In genomic region chr12:103957865-103958388, GRCh38 we compare ENCODE assay signal across 8 cellular contexts. TPM values are rescaled to one million over a fixed set of nuclear protein-coding genes. Genes with fewer than 3 reads are reported as not detected.
DNase-seq lines count a peak whose midpoint lies in the region; ATAC-seq, FAIRE-seq and TF ChIP-seq lines count a peak whose summit lies in the region.

No MANE protein-coding gene starts in this region.

- H3K27me3 ChIP-seq in IMR-90 (ENCODE audit: control insufficient read depth, insufficient read depth, low read length) = no peaks in the 10 kb centered on the region
- no peaks in the 10 kb centered on the region for H3K27me3 ChIP-seq in breast epithelium

- H2AK5ac ChIP-seq in IMR-90 (ENCODE audit: low read depth, low read length) = no peak overlapping the region

- ATAC-seq in A549 (no peak), IMR-90 (ENCODE audit: low read depth) (no peak), natural killer cell (no peak), GM21381 (IDR thresholded peaks at IDR 0.05; ENCODE audit: unreplicated experiment) (no peak), HG02852 (IDR thresholded peaks at IDR 0.05; ENCODE audit: unreplicated experiment) (no peak), GM21423 (IDR thresholded peaks at IDR 0.05; ENCODE audit: unreplicated experiment) (no peak)

- TF ChIP-seq RAD21 in A549 (conservative IDR thresholded peaks at IDR 0.05 in 1 of 2, IDR thresholded peaks at IDR 0.05 in 1 of 2) (no peak), IMR-90 (IDR thresholded peaks at IDR 0.05; ENCODE audit: low read length) (no peak)

- H3K27ac ChIP-seq in A549 (peak overlapping the region; percentile 92 to 95), IMR-90 (ENCODE audit: insufficient read depth, low read length) (peak overlapping the region; percentile 79), breast epithelium (peak overlapping the region; percentile 93 to 95)

- peaks cover 21 to 57% of the 10 kb centered on the region in 2 experiments; a peak in 3 of 4 replicates for H3K79me1 ChIP-seq in IMR-90 (ENCODE audit: low read depth in 1 of 2, low read length in 2 of 2)

- H3K23ac ChIP-seq in IMR-90 (ENCODE audit: low read depth, low read length) = no peak overlapping the region

- WGBS in A549 (ENCODE audit: missing lambda C conversion rate) = 83% methylated on average over 7 of the region's 7 CpGs
- no CpG with 5 or more reads among the region's 7 CpGs for WGBS in IMR-90 (ENCODE audit: extremely low coverage in 2 of 2, insufficient read length in 1 of 2), 2 experiments

- no peak overlapping the region for H2AK9ac ChIP-seq in IMR-90 (replicated peaks; ENCODE audit: low read depth, low read length, poor library complexity)

- H4K20me1 ChIP-seq in IMR-90 (ENCODE audit: insufficient read depth, low read length) = no peaks in the 10 kb centered on the region; the same call in 1 of the 2 replicates

- H3K4me1 Mint-ChIP-seq in natural killer cell = peaks cover 31 to 37% of the 10 kb centered on the region in 2 donors

- no peaks in the 10 kb centered on the region for H3K9me3 ChIP-seq in A549
- no peaks in the 10 kb centered on the region for H3K9me3 ChIP-seq in IMR-90 (ENCODE audit: control insufficient read depth, insufficient read depth, low read length)
- no peaks in the 10 kb centered on the region for H3K9me3 ChIP-seq in breast epithelium

- no peak for TF ChIP-seq POLR2A in A549 (IDR thresholded peaks at IDR 0.05; ENCODE audit: low read length)
- TF ChIP-seq POLR2A in IMR-90 (IDR thresholded peaks at IDR 0.05; ENCODE audit: low read depth, low read length) = no peak
- no peak for TF ChIP-seq POLR2A in breast epithelium (IDR thresholded peaks at IDR 0.05)

- DNase-seq in A549 (ENCODE audit: low read depth in 1 of 2, low spot score in 1 of 2) = no peak
- DNase-seq in IMR-90 = no peak
- no peak for DNase-seq in breast epithelium (ENCODE audit: low spot score in 2 of 2)
- DNase-seq in natural killer cell = no peak
- DNase-seq in NCI-H2081 (lab: John Stamatoyannopoulos, UW) = no peak

- no peak overlapping the region for H2BK15ac ChIP-seq in IMR-90 (ENCODE audit: low read depth, low read length)

- peaks cover 5% of the 10 kb centered on the region; the same call in 1 of the 2 replicates for H3K9me1 ChIP-seq in IMR-90 (ENCODE audit: insufficient read depth, low read length)

- H3K4me2 ChIP-seq in A549 (peak overlapping the region; percentile 86), IMR-90 (ENCODE audit: low read depth, low read length) (peak overlapping the region; percentile 87; the same call in 1 of the 2 replicates)

- peak overlapping the region; percentile 73 for H3K4me3 ChIP-seq in A549
- no peak overlapping the region for H3K4me3 ChIP-seq in IMR-90 (ENCODE audit: insufficient read depth, low read depth, low read length)
- H3K4me3 ChIP-seq in breast epithelium = peak overlapping the region; percentile 83 to 90 (median 85)

- H3K4me1 ChIP-seq in A549 = peaks cover 27% of the 10 kb centered on the region
- peaks cover 3% of the 10 kb centered on the region; the same call in 1 of the 2 replicates for H3K4me1 ChIP-seq in IMR-90 (ENCODE audit: control insufficient read depth, insufficient read depth, low read length)
- H3K4me1 ChIP-seq in breast epithelium = peaks cover 4 to 12% of the 10 kb centered on the region in 2 donors

- peak overlapping the region; percentile 99 for H3K4me3 Mint-ChIP-seq in natural killer cell

- H3K36me3 Mint-ChIP-seq in natural killer cell = no peaks in the 10 kb centered on the region

- FAIRE-seq in A549 (lab: Jason Lieb, UNC) = no peak

- in situ Hi-C loops in IMR-90 (cut with MboI; ENCODE audit: low sequenced_read_pairs) = no loop called here

- peak overlapping the region; percentile 88 to 91; a peak in 2 of 4 replicates for H4K8ac ChIP-seq in IMR-90 (ENCODE audit: low read depth in 2 of 2, low read length in 2 of 2)

- no peak overlapping the region for H4K91ac ChIP-seq in IMR-90 (ENCODE audit: insufficient read depth, low read depth, low read length)

- no peak overlapping the region for H2BK120ac ChIP-seq in IMR-90 (ENCODE audit: low read depth, low read length)

- intact Hi-C loops in IMR-90 (cut with micrococcal nuclease) = loop anchor here (1.0 to 2.0 kb wide), 4 partner anchors 7 to 151 kb away; partner anchors contain the start of gene TDG
- intact Hi-C loops in breast epithelium (cut with DNase I; ENCODE audit: low total_unique reads) = no loop called here
- intact Hi-C loops in natural killer cell (cut with micrococcal nuclease) = loop anchor here (1.0 to 5.0 kb wide), 3 partner anchors 7 to 116 kb away; partner anchors contain the start of genes HSP90B1, NT5DC3 and TDG

- dilution Hi-C loops in IMR-90 (cut with HindIII; ENCODE audit: low sequenced_read_pairs, unreplicated experiment) = no loop called here

- TF ChIP-seq EP300 in A549 (IDR thresholded peaks at IDR 0.05) = no peak

- H3K9ac ChIP-seq in IMR-90 (ENCODE audit: low read depth, low read length) = no peak overlapping the region

- POLR2A ChIA-PET in A549 (lab: Yijun Ruan, JAX) = interaction anchor here (4.2 kb wide), 1 partner anchor 8 kb away, joined by 43 read pairs; the partner anchor contains the start of gene TDG
- POLR2A ChIA-PET in IMR-90 (lab: Charles Lee; ENCODE audit: unreplicated experiment) = no interaction called here

- no peak overlapping the region for H4K5ac ChIP-seq in IMR-90 (ENCODE audit: low read depth, low read length)

- H2BK20ac ChIP-seq in IMR-90 (ENCODE audit: low read depth, low read length) = no peak overlapping the region

- no peak overlapping the region; the same call in 1 of the 2 replicates for H3K4ac ChIP-seq in IMR-90 (ENCODE audit: low read depth, low read length)

- peaks cover 12% of the 10 kb centered on the region for H3K36me3 ChIP-seq in IMR-90 (ENCODE audit: control insufficient read depth, insufficient read depth, low read length)
- no peaks in the 10 kb centered on the region for H3K36me3 ChIP-seq in breast epithelium

- no peak overlapping the region for H2BK5ac ChIP-seq in IMR-90 (ENCODE audit: low read depth, low read length, poor library complexity, severe bottlenecking)

- H2AFZ ChIP-seq in IMR-90 (replicated peaks; ENCODE audit: low read length, poor library complexity) = no peak overlapping the region

- H3K9me3 Mint-ChIP-seq in natural killer cell = no peaks in the 10 kb centered on the region

- CTCF ChIA-PET in A549 (lab: Yijun Ruan, JAX) (no interaction called here), IMR-90 (lab: Yijun Ruan, JAX) (no interaction called here)

- TF ChIP-seq CTCF in A549 (IDR thresholded peaks at IDR 0.05) (no peak), IMR-90 (conservative IDR thresholded peaks at IDR 0.05; ENCODE audit: low read depth, low read length) (no peak), breast epithelium (IDR thresholded peaks at IDR 0.05) (no peak), natural killer cell (IDR thresholded peaks at IDR 0.05) (no peak)

- peak overlapping the region; percentile 96 to 99 for H3K27ac Mint-ChIP-seq in natural killer cell

- no peaks in the 10 kb centered on the region for H3K27me3 Mint-ChIP-seq in natural killer cell (ENCODE audit: low read depth in 2 of 2)

- no TSS peak for BruUV-seq in IMR-90 (replicated peaks; lab: Mats Ljungman, UMichigan)

- H3K18ac ChIP-seq in IMR-90 (ENCODE audit: low read depth, low read length) = no peak overlapping the region

- H3K56ac ChIP-seq in IMR-90 (ENCODE audit: extremely low read depth, insufficient read depth, low read length) = no peak overlapping the region

- no peak overlapping the region for H3K14ac ChIP-seq in IMR-90 (replicated peaks; ENCODE audit: low read depth, low read length)

TF ChIP-seq in A549, 52 proteins besides CTCF, POLR2A, EP300 and RAD21 (continues in another document):
- TF ChIP-seq BHLHE40 (IDR thresholded peaks at IDR 0.05; ENCODE audit: low read depth, low read length) (no peak), ESRRA (IDR thresholded peaks at IDR 0.05; ENCODE audit: borderline replicate concordance, low read length) (no peak)

TF ChIP-seq in IMR-90, 13 proteins besides CTCF, POLR2A, EP300 and RAD21:
- no peak for TF ChIP-seq NFE2L2 (IDR thresholded peaks at IDR 0.05; ENCODE audit: low read depth, low read length)
- TF ChIP-seq CEBPB (IDR thresholded peaks at IDR 0.05; ENCODE audit: low read depth, low read length) = no peak
- TF ChIP-seq USF2 (IDR thresholded peaks at IDR 0.05; ENCODE audit: low read depth, low read length) = no peak
- no peak for TF ChIP-seq MAFK (IDR thresholded peaks at IDR 0.05; ENCODE audit: low read depth, low read length)

RNA-seq across cellular contexts. Expression of gene TDG, which starts 7.7 kb away (rescaled TPM):
- polyA plus RNA-seq in A549 (2011; rRNA removed) (48.2 and 65.4 TPM in 2 replicates), A549 (2017; fragmentation: RNase III; extraction: RNeasy Plus Mini Kit Qiagen cat#74134 plus additional on column Dnase treatment) (28.7 to 30.8 TPM (median 30.5 TPM) in 3 replicates), IMR-90 (2012; rRNA removed) (11.5 and 14.7 TPM in 2 replicates)
- 15.6 and 17.2 TPM in 2 replicates for polyA plus RNA-seq in A549 (2012; cell fraction: cytosol; rRNA removed)
- 8.5 and 13.1 TPM in 2 replicates for polyA plus RNA-seq in A549 (2012; cell fraction: nucleus; rRNA removed)
- 12.6 and 13.5 TPM in 2 replicates for polyA minus RNA-seq in A549 (2011; rRNA and poly(A)+ RNA removed)
- total RNA-seq in IMR-90 (2012; rRNA removed) (14.0 and 24.2 TPM in 2 replicates), breast epithelium (10 to 100 TPM; 14.4 to 37.5 (median 29.8) TPM), natural killer cell (10 to 100 TPM; 28.2 to 28.7 (median 28.7) TPM)
- 2.8 and 3.1 TPM in 2 replicates for polyA plus RNA-seq in IMR-90 (2012; cell fraction: cytosol; rRNA removed)
- polyA plus RNA-seq in IMR-90 (2012; cell fraction: nucleus; rRNA removed; ENCODE audit: low replicate concordance) = 3.7 and 20.5 TPM in 2 replicates

RNA-seq across cellular contexts. Expression of gene HSP90B1, which starts 27.7 kb away (rescaled TPM):
- polyA plus RNA-seq in A549 (2011; rRNA removed) (694 and 915 TPM in 2 replicates), A549 (2017; fragmentation: RNase III; extraction: RNeasy Plus Mini Kit Qiagen cat#74134 plus additional on column Dnase treatment) (619 to 636 TPM (median 624 TPM) in 3 replicates), IMR-90 (2012; rRNA removed) (686 and 765 TPM in 2 replicates)
- 190 and 248 TPM in 2 replicates for polyA plus RNA-seq in A549 (2012; cell fraction: cytosol; rRNA removed)
- 169 and 264 TPM in 2 replicates for polyA plus RNA-seq in A549 (2012; cell fraction: nucleus; rRNA removed)
- 128 and 141 TPM in 2 replicates for polyA minus RNA-seq in A549 (2011; rRNA and poly(A)+ RNA removed)
- total RNA-seq in IMR-90 (2012; rRNA removed) (398 and 587 TPM in 2 replicates), breast epithelium (100 to 1,000 TPM; 341 to 456 (median 362) TPM), natural killer cell (100 to 1,000 TPM; 282 to 390 (median 389) TPM)
- 62.7 and 145 TPM in 2 replicates for polyA plus RNA-seq in IMR-90 (2012; cell fraction: cytosol; rRNA removed)
- 32.5 and 474 TPM in 2 replicates for polyA plus RNA-seq in IMR-90 (2012; cell fraction: nucleus; rRNA removed; ENCODE audit: low replicate concordance)
